16 cellular contexts compared by ENCODE assay signal in genomic region chr1:226965581-226966440, GRCh38. TPM values are rescaled to one million over a fixed set of nuclear protein-coding genes. Genes with fewer than 3 reads are reported as not detected.
A peak's percentile ranks its signal among the peaks of the same experiment; 100 is the strongest.
DNase-seq lines count a peak whose midpoint lies in the region; ATAC-seq and TF ChIP-seq lines count a peak whose summit lies in the region.
"Had no signal": no experiment of that assay in that cellular context is flagged by ENCODE, and none has a peak within 500 bp of the region (broad histone marks: within the 10 kb centered on the region; RNA-seq: fewer than 3 reads in every experiment).

No MANE protein-coding gene starts in this region.

- H2AK5ac ChIP-seq in neuronal stem cell (ENCODE audit: low read depth, low read length): no peak overlapping the region

- peak overlapping the region; percentile 78 for H2BK15ac ChIP-seq in neuronal stem cell (ENCODE audit: low read length)

- peaks cover 0 to 61% of the 10 kb centered on the region in 2 donors for H3K4me1 ChIP-seq in right atrium auricular region
- H3K4me1 ChIP-seq in neuronal stem cell (ENCODE audit: control insufficient read depth in 2 of 2, insufficient read depth in 1 of 2, low read depth in 1 of 2, low read length in 2 of 2): no peaks in the 10 kb centered on the region
- H3K4me1 ChIP-seq: SJSA1 had no signal

- H3K4ac ChIP-seq in neuronal stem cell (ENCODE audit: low read length): no peak overlapping the region

- H3K23ac ChIP-seq in neuronal stem cell (ENCODE audit: low read depth, low read length, poor library complexity): no peak overlapping the region

- H3K79me1 ChIP-seq in neuronal stem cell (ENCODE audit: low read depth, low read length): peaks cover 6% of the 10 kb centered on the region

- no peak overlapping the region for H3K9ac ChIP-seq in neuronal stem cell (ENCODE audit: low read depth, low read length, poor library complexity)

- peaks cover 0 to 2% of the 10 kb centered on the region in 2 donors for H3K9me3 Mint-ChIP-seq in stimulated activated naive B cell treated with anti-CD40 and anti-IgM and Interleukin-4, amounts not matched to agents 10 μg/mL and 1 μg/mL and 100 μg/mL, for 72 hours
- H3K9me3 Mint-ChIP-seq: H9 had no signal

- ATAC-seq in Right ventricle myocardium superior (ENCODE audit: poor library complexity): no peak
- ATAC-seq in stimulated activated naive B cell treated with anti-CD40 and anti-IgM and Interleukin-4, amounts not matched to agents 10 μg/mL and 1 μg/mL and 100 μg/mL, for 72 hours (replicated peaks): no peak

- H4K91ac ChIP-seq in neuronal stem cell (ENCODE audit: low read depth, low read length, poor library complexity): no peak overlapping the region

- H3K4me3 Mint-ChIP-seq in stimulated activated naive B cell treated with anti-CD40 and anti-IgM and Interleukin-4, amounts not matched to agents 10 μg/mL and 1 μg/mL and 100 μg/mL, for 72 hours: no peak overlapping the region
- H3K4me3 Mint-ChIP-seq: B cell, H9 had no signal

- H3K27me3 Mint-ChIP-seq in stimulated activated naive B cell treated with anti-CD40 and anti-IgM and Interleukin-4, amounts not matched to agents 10 μg/mL and 1 μg/mL and 100 μg/mL, for 72 hours: no peaks in the 10 kb centered on the region
- H3K27me3 Mint-ChIP-seq: B cell had no signal

- H3K4me1 Mint-ChIP-seq in stimulated activated naive B cell treated with anti-CD40 and anti-IgM and Interleukin-4, amounts not matched to agents 10 μg/mL and 1 μg/mL and 100 μg/mL, for 72 hours: peaks cover 26 to 33% of the 10 kb centered on the region in 2 donors

- H2BK120ac ChIP-seq in neuronal stem cell (ENCODE audit: low read depth, low read length): no peak overlapping the region

- no peak overlapping the region for H2BK12ac ChIP-seq in neuronal stem cell (ENCODE audit: low read length)

- peak overlapping the region; percentile 16 for H3K27ac Mint-ChIP-seq in stimulated activated naive B cell treated with anti-CD40 and anti-IgM and Interleukin-4, amounts not matched to agents 10 μg/mL and 1 μg/mL and 100 μg/mL, for 72 hours
- H3K27ac Mint-ChIP-seq: B cell had no signal

- no peaks in the 10 kb centered on the region for H3K9me3 ChIP-seq in right atrium auricular region
- peaks cover 0 to 1% of the 10 kb centered on the region in 2 donors for H3K9me3 ChIP-seq in neuronal stem cell (replicated peaks in 1 of 2; ENCODE audit: control insufficient read depth in 2 of 2, insufficient read depth in 1 of 2, low read depth in 1 of 2, low read length in 2 of 2)
- H3K9me3 ChIP-seq: SJSA1 had no signal

- no peak overlapping the region for H3K4me2 ChIP-seq in neuronal stem cell (ENCODE audit: insufficient read depth, low read length, poor library complexity, severe bottlenecking)

- H2BK5ac ChIP-seq in neuronal stem cell (ENCODE audit: low read length): peak overlapping the region; percentile 34

- H3K27me3 ChIP-seq in right atrium auricular region (no peaks in the 10 kb centered on the region), neuronal stem cell (ENCODE audit: control insufficient read depth in 3 of 3, insufficient read depth in 3 of 3, low read depth in 1 of 3, low read length in 3 of 3) (no peaks in the 10 kb centered on the region)
- H3K27me3 ChIP-seq: SJSA1 had no signal

- peaks cover 44 to 49% of the 10 kb centered on the region in 2 donors for H3K36me3 Mint-ChIP-seq in stimulated activated naive B cell treated with anti-CD40 and anti-IgM and Interleukin-4, amounts not matched to agents 10 μg/mL and 1 μg/mL and 100 μg/mL, for 72 hours

- peak overlapping the region; percentile 95 for H3K14ac ChIP-seq in neuronal stem cell (ENCODE audit: low read length)

- no peak for TF ChIP-seq CTCF in right atrium auricular region (IDR thresholded peaks at IDR 0.05)

- H4K8ac ChIP-seq in neuronal stem cell (ENCODE audit: low read depth, low read length): no peak overlapping the region

- peaks cover 37% of the 10 kb centered on the region for H3K36me3 ChIP-seq in right atrium auricular region
- peaks cover 2 to 3% of the 10 kb centered on the region in 2 donors for H3K36me3 ChIP-seq in neuronal stem cell (replicated peaks in 1 of 2; ENCODE audit: control insufficient read depth in 2 of 2, insufficient read depth in 2 of 2, low read length in 2 of 2)
- H3K36me3 ChIP-seq: SJSA1 had no signal

- H3K27ac ChIP-seq in right atrium auricular region: peak overlapping the region; percentile 83 to 88
- peak overlapping the region; percentile 62 for H3K27ac ChIP-seq in caudate nucleus (ENCODE audit: low read depth, low read length)
- no peak overlapping the region for H3K27ac ChIP-seq in neuronal stem cell (replicated peaks; ENCODE audit: low read length)
- H3K27ac ChIP-seq: SJSA1 had no signal

- no CpG with 5 or more reads among the region's 23 CpGs for WGBS in neuronal stem cell (ENCODE audit: extremely low coverage in 2 of 2, insufficient read length in 2 of 2, insufficient replicate concordance in 1 of 2), 2 donors

- intact Hi-C loops in Right ventricle myocardium superior (cut with DNase I): no loop called here

- H3K4me3 ChIP-seq in right atrium auricular region (no peak overlapping the region), neuronal stem cell (ENCODE audit: low read length in 2 of 2) (no peak overlapping the region)
- H3K4me3 ChIP-seq: SJSA1 had no signal

- no peak for DNase-seq in right atrium auricular region (ENCODE audit: low spot score)
- no peak for DNase-seq in Right ventricle myocardium superior
- DNase-seq in caudate nucleus (lab: John Stamatoyannopoulos, UW): peak in 1 of 61 donors; percentile 30
- DNase-seq in neuronal stem cell (ENCODE audit: low spot score): no peak
- DNase-seq in stimulated activated naive B cell treated with anti-CD40 and anti-IgM and Interleukin-4, amounts not matched to agents 10 μg/mL and 1 μg/mL and 100 μg/mL, for 72 hours: no peak
- no peak for DNase-seq in stimulated activated CD4-positive, alpha-beta T cell treated with anti-CD3 and anti-CD28 coated beads, Interleukin-2, amount 100 ng/mL, for 24 hours
- no peak for DNase-seq in GM03348 (ENCODE audit: low spot score)
- DNase-seq: EL; H9; IMR-90; NCI-H69; NK-92 treated with Interleukin-12 subunit alpha and Interleukin-12 subunit beta, amount 100 ng/mL, for 24 hours; OCI-M1; RPMI8226 had no signal

- no peak overlapping the region for H2AFZ ChIP-seq in neuronal stem cell (ENCODE audit: low read length)

- no peak overlapping the region for H3K18ac ChIP-seq in neuronal stem cell (ENCODE audit: low read length)

RNA-seq across cellular contexts. Expression of gene COQ8A, which starts 25.7 kb away (rescaled TPM):
- total RNA-seq in right atrium auricular region (100 to 1,000 TPM; 158 to 253 TPM), Right ventricle myocardium superior (393 TPM)
- polyA plus RNA-seq in neuronal stem cell (2013, experiment 1 of 2): 9.2 TPM
- 8.8 TPM for polyA plus RNA-seq in neuronal stem cell (2013, experiment 2 of 2)
